ENCODE assay signal across 13 cellular contexts in the genomic region with DNA sequence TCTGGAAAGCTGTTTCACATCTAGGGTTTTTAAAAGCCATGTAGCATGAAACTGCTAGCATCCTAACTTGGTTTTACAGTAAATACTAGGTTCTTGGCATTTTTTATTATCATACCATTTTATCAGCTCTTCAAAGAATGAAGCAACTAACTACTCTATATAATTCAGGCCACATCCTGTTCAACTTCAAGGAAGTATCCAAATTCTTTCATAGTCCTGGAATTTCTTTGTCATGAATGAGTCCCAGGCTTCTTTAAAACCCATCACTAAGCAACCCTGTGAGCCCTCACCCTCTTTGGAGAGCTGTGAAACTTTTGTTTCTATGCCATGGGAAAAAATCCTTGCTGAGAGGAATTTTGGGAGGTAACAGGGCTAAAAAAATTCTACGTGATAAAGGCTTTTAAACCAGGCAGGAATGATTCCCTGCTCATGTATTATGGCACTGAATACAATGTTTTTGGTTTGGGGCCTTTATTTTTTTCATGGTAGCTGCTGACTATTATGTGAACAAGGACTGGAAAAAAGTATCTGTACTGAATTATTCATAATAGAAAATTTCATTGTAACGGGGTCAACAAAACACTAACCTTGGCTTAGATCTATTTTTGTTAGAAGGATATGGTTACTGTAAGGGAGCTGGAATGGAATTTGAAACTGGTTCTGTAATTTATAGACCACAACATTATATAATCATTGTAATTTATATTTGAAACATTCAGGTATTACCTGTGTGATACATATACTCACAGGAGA.
DNase-seq lines count a peak whose midpoint lies in the region; ATAC-seq, FAIRE-seq and TF ChIP-seq lines count a peak whose summit lies in the region.
"Had no signal": no experiment of that assay in that cellular context is flagged by ENCODE, and none has a peak within 500 bp of the region (broad histone marks: within the 10 kb centered on the region; RNA-seq: fewer than 3 reads in every experiment).

No MANE protein-coding gene starts in this region.

- no peak overlapping the region; the same call in 1 of the 2 replicates for H2BK12ac ChIP-seq in H1 (ENCODE audit: low read depth, low read length)

- H3K4me3 ChIP-seq in BJ (ENCODE audit: low read depth, low read length) (no peak overlapping the region), MG63 (no peak overlapping the region), H1 (ENCODE audit: extremely low read depth in 1 of 4, insufficient read depth in 2 of 4, low read depth in 3 of 4, low read length in 4 of 4) (no peak overlapping the region), mesendoderm (ENCODE audit: low read length) (no peak overlapping the region)
- H3K4me3 ChIP-seq in CD4-positive, alpha-beta memory T cell (ENCODE audit: low read length in 2 of 2): no peak overlapping the region
- H3K4me3 ChIP-seq: BLaER1 had no signal

- no peaks in the 10 kb centered on the region for H3K79me1 ChIP-seq in H1 (ENCODE audit: low read depth, low read length)
- H3K79me1 ChIP-seq in mesendoderm (ENCODE audit: low read length): no peaks in the 10 kb centered on the region

- H4K20me1 ChIP-seq in H1 (replicated peaks in 1 of 2; ENCODE audit: control insufficient read depth in 1 of 2, insufficient read depth in 2 of 2, low read length in 2 of 2): no peaks in the 10 kb centered on the region
- H4K20me1 ChIP-seq: BLaER1 had no signal

- H4K8ac ChIP-seq in H1 (ENCODE audit: extremely low read depth, insufficient read depth, low read length) (no peak overlapping the region), mesendoderm (ENCODE audit: low read depth, low read length) (no peak overlapping the region)

- no peaks in the 10 kb centered on the region for H3K27me3 Mint-ChIP-seq in activated CD8-positive, alpha-beta T cell treated with anti-CD3 and anti-CD28 coated beads, Interleukin-2, amount 10 ng/mL, durations not matched to agents 7 days and 5 days (ENCODE audit: low read depth)
- peaks cover 2 to 5% of the 10 kb centered on the region in 2 donors for H3K27me3 Mint-ChIP-seq in CD4-positive, alpha-beta memory T cell
- H3K27me3 Mint-ChIP-seq in natural killer cell treated with Interleukin-12 subunit alpha and Interleukin-12 subunit beta and Interleukin-15 and Interleukin-18, amount 100 ng/mL, for 72 hours: peaks cover 5 to 10% of the 10 kb centered on the region in 2 donors

- H3K27ac ChIP-seq in H1 (ENCODE audit: low read depth, low read length) (no peak overlapping the region), mesendoderm (ENCODE audit: low read depth, low read length) (no peak overlapping the region)
- no peak overlapping the region for H3K27ac ChIP-seq in CD4-positive, alpha-beta memory T cell (ENCODE audit: low read depth, low read length)
- H3K27ac ChIP-seq: BLaER1 had no signal

- TF ChIP-seq RAD21 in H1 (IDR thresholded peaks at IDR 0.05 in 1 of 2, conservative IDR thresholded peaks at IDR 0.05 in 1 of 2; ENCODE audit: low read depth in 2 of 2, low read length in 2 of 2): no peak

- H3K23ac ChIP-seq in H1 (ENCODE audit: insufficient read length) (no peak overlapping the region), mesendoderm (ENCODE audit: low read length) (no peak overlapping the region)

- H3K4me2 ChIP-seq in H1 (ENCODE audit: insufficient read depth in 1 of 2, low read depth in 2 of 2, low read length in 2 of 2) (no peak overlapping the region), mesendoderm (ENCODE audit: low read length) (no peak overlapping the region)
- H3K4me2 ChIP-seq: BLaER1 had no signal

- FAIRE-seq in H1 (lab: Jason Lieb, UNC): peak; percentile 63
- FAIRE-seq: G401.6 had no signal

- TF ChIP-seq EP300 in H1 (IDR thresholded peaks at IDR 0.05; ENCODE audit: borderline replicate concordance in 1 of 2, low read depth in 2 of 2, low read length in 2 of 2): no peak

- no peak for ATAC-seq in activated CD8-positive, alpha-beta T cell treated with anti-CD3 and anti-CD28 coated beads, Interleukin-2, amount 10 ng/mL, durations not matched to agents 7 days and 5 days
- no peak for ATAC-seq in HG02763 (IDR thresholded peaks at IDR 0.05; ENCODE audit: unreplicated experiment)
- ATAC-seq in natural killer cell treated with Interleukin-12 subunit alpha and Interleukin-12 subunit beta and Interleukin-15 and Interleukin-18, amount 100 ng/mL, for 72 hours: no peak

- H2AFZ ChIP-seq in H1 (ENCODE audit: low read length): no peak overlapping the region

- no peak overlapping the region for H3K56ac ChIP-seq in H1 (replicated peaks; ENCODE audit: insufficient read length, low read depth, low read length)
- no peak overlapping the region for H3K56ac ChIP-seq in mesendoderm (ENCODE audit: low read length)

- H3K9ac ChIP-seq in H1 (replicated peaks in 1 of 4; ENCODE audit: extremely low read depth in 1 of 4, low read depth in 3 of 4, low read length in 3 of 4) (no peak overlapping the region), mesendoderm (ENCODE audit: low read length) (no peak overlapping the region)
- H3K9ac ChIP-seq: BLaER1 had no signal

- no peaks in the 10 kb centered on the region for H3K36me3 ChIP-seq in BJ (ENCODE audit: control insufficient read depth, insufficient read depth, low read length)
- H3K36me3 ChIP-seq in MG63: no peaks in the 10 kb centered on the region
- H3K36me3 ChIP-seq in H1 (ENCODE audit: control insufficient read depth in 2 of 4, insufficient read depth in 4 of 4, low read length in 3 of 4): peaks cover 4 to 20% (median 12%) of the 10 kb centered on the region in 4 experiments
- H3K36me3 ChIP-seq in mesendoderm (ENCODE audit: control insufficient read depth, insufficient read depth, low read length): no peaks in the 10 kb centered on the region
- no peaks in the 10 kb centered on the region for H3K36me3 ChIP-seq in CD4-positive, alpha-beta memory T cell (ENCODE audit: insufficient read depth, low read length)

- H3K18ac ChIP-seq in H1 (ENCODE audit: extremely low read depth, low read length) (no peak overlapping the region), mesendoderm (ENCODE audit: low read length) (no peak overlapping the region)

- H3K23me2 ChIP-seq in H1 (ENCODE audit: low read depth, low read length): no peaks in the 10 kb centered on the region

- H2BK120ac ChIP-seq in H1 (replicated peaks; ENCODE audit: low read depth, low read length): no peak overlapping the region
- no peak overlapping the region for H2BK120ac ChIP-seq in mesendoderm (ENCODE audit: low read depth, low read length)

- H3K4me1 Mint-ChIP-seq in activated CD8-positive, alpha-beta T cell treated with anti-CD3 and anti-CD28 coated beads, Interleukin-2, amount 10 ng/mL, durations not matched to agents 7 days and 5 days (ENCODE audit: low read depth): no peaks in the 10 kb centered on the region
- H3K4me1 Mint-ChIP-seq in CD4-positive, alpha-beta memory T cell: no peaks in the 10 kb centered on the region
- no peaks in the 10 kb centered on the region for H3K4me1 Mint-ChIP-seq in natural killer cell treated with Interleukin-12 subunit alpha and Interleukin-12 subunit beta and Interleukin-15 and Interleukin-18, amount 100 ng/mL, for 72 hours (ENCODE audit: low read depth in 2 of 2)
- H3K4me1 Mint-ChIP-seq: activated naive CD8-positive, alpha-beta T cell treated with anti-CD3 and anti-CD28 coated beads for 36 hours had no signal

- H3K14ac ChIP-seq in H1 (ENCODE audit: insufficient read length): no peak overlapping the region

- POLR2A ChIA-PET in BJ (lab: Charles Lee): interaction anchor here (0.7 kb wide), 1 partner anchor 11 kb away, joined by 6 read pairs; no protein-coding TSS in a partner anchor
- POLR2A ChIA-PET in H1 (lab: Charles Lee; ENCODE audit: partially characterized antibody): interaction anchor here (1.0 kb wide), 1 partner anchor 25 kb away, joined by 3 read pairs; no protein-coding TSS in a partner anchor
- POLR2A ChIA-PET in activated CD8-positive, alpha-beta T cell treated with anti-CD3 and anti-CD28 coated beads, Interleukin-2, amount 10 ng/mL, durations not matched to agents 7 days and 5 days (lab: Charles Lee): no interaction called here
- POLR2A ChIA-PET in CD4-positive, alpha-beta memory T cell (lab: Charles Lee; ENCODE audit: partially characterized antibody): no interaction called here

- no peaks in the 10 kb centered on the region for H3K79me2 ChIP-seq in H1 (ENCODE audit: control insufficient read depth in 1 of 2, insufficient read depth in 2 of 2, low read length in 2 of 2)
- no peaks in the 10 kb centered on the region for H3K79me2 ChIP-seq in mesendoderm (ENCODE audit: control insufficient read depth, insufficient read depth, low read length)

- H3K4me1 ChIP-seq in H1 (replicated peaks in 1 of 4; ENCODE audit: control insufficient read depth in 3 of 4, insufficient read depth in 4 of 4, low read length in 3 of 4) (no peaks in the 10 kb centered on the region), mesendoderm (ENCODE audit: control insufficient read depth, low read depth, low read length) (no peaks in the 10 kb centered on the region)
- H3K4me1 ChIP-seq in CD4-positive, alpha-beta memory T cell (ENCODE audit: insufficient read depth, low read length): no peaks in the 10 kb centered on the region
- H3K4me1 ChIP-seq: BLaER1 had no signal

- H3K27me3 ChIP-seq in BJ (ENCODE audit: control insufficient read depth, insufficient read depth, low read length): no peaks in the 10 kb centered on the region
- no peaks in the 10 kb centered on the region for H3K27me3 ChIP-seq in MG63
- H3K27me3 ChIP-seq in H1 (replicated peaks in 1 of 4; ENCODE audit: control insufficient read depth in 3 of 4, extremely low read depth in 1 of 4, insufficient read depth in 3 of 4, low read length in 3 of 4): no peaks in the 10 kb centered on the region
- no peaks in the 10 kb centered on the region for H3K27me3 ChIP-seq in mesendoderm (ENCODE audit: insufficient read depth, low read length, poor library complexity)
- H3K27me3 ChIP-seq in CD4-positive, alpha-beta memory T cell (ENCODE audit: insufficient read depth, low read length): no peaks in the 10 kb centered on the region
- H3K27me3 ChIP-seq: BLaER1 had no signal

- H2BK15ac ChIP-seq in H1 (ENCODE audit: low read length) (no peak overlapping the region), mesendoderm (replicated peaks; ENCODE audit: low read depth) (no peak overlapping the region)

- TF ChIP-seq POLR2A in H1 (IDR thresholded peaks at IDR 0.05; ENCODE audit: control extremely low read depth in 1 of 2, low read depth in 2 of 2, low read length in 2 of 2): no peak

- H4K5ac ChIP-seq in H1 (ENCODE audit: insufficient read length, low read depth, low read length) (no peak overlapping the region), mesendoderm (ENCODE audit: low read length) (no peak overlapping the region)

- 74% methylated on average over 2 of the region's 2 CpGs; no CpG with 5 or more reads in 1 of the 2 experiments for WGBS in H1 (ENCODE audit: extremely low coverage in 1 of 2, insufficient coverage in 1 of 2, insufficient read length in 1 of 2, insufficient replicate concordance in 2 of 2, low coverage in 1 of 2, low lambda C conversion rate in 2 of 2, missing lambda C conversion rate in 1 of 2), 2 experiments
- WGBS in mesendoderm (ENCODE audit: extremely low coverage, insufficient coverage, low lambda C conversion rate): no CpG with 5 or more reads among the region's 2 CpGs

- H3K4me3 Mint-ChIP-seq in activated CD8-positive, alpha-beta T cell treated with anti-CD3 and anti-CD28 coated beads, Interleukin-2, amount 10 ng/mL, durations not matched to agents 7 days and 5 days: no peak overlapping the region
- H3K4me3 Mint-ChIP-seq in CD4-positive, alpha-beta memory T cell: no peak overlapping the region
- H3K4me3 Mint-ChIP-seq in natural killer cell treated with Interleukin-12 subunit alpha and Interleukin-12 subunit beta and Interleukin-15 and Interleukin-18, amount 100 ng/mL, for 72 hours: no peak overlapping the region
- H3K4me3 Mint-ChIP-seq: activated naive CD8-positive, alpha-beta T cell treated with anti-CD3 and anti-CD28 coated beads for 36 hours had no signal

- H2AK5ac ChIP-seq in H1 (ENCODE audit: low read depth, low read length) (no peak overlapping the region), mesendoderm (ENCODE audit: low read length) (no peak overlapping the region)

- H2BK20ac ChIP-seq in H1 (ENCODE audit: low read length): no peak overlapping the region

- H2BK5ac ChIP-seq in H1 (ENCODE audit: low read depth, low read length) (no peak overlapping the region), mesendoderm (ENCODE audit: low read length) (no peak overlapping the region)

- CTCF ChIA-PET in BJ (lab: Yijun Ruan, JAX) (no interaction called here), H1 (lab: Charles Lee; ENCODE audit: partially characterized antibody) (interaction anchor here (0.7 to 1.1 kb wide), 3 partner anchors 12 to 158 kb away, joined by 3 to 4 read pairs (median 3); no protein-coding TSS in a partner anchor)
- CTCF ChIA-PET in activated CD8-positive, alpha-beta T cell treated with anti-CD3 and anti-CD28 coated beads, Interleukin-2, amount 10 ng/mL, durations not matched to agents 7 days and 5 days (lab: Charles Lee): no interaction called here
- CTCF ChIA-PET in CD4-positive, alpha-beta memory T cell (lab: Charles Lee; ENCODE audit: partially characterized antibody): no interaction called here

- no peaks in the 10 kb centered on the region for H3K36me3 Mint-ChIP-seq in activated CD8-positive, alpha-beta T cell treated with anti-CD3 and anti-CD28 coated beads, Interleukin-2, amount 10 ng/mL, durations not matched to agents 7 days and 5 days (ENCODE audit: low read depth)
- no peaks in the 10 kb centered on the region for H3K36me3 Mint-ChIP-seq in CD4-positive, alpha-beta memory T cell
- no peaks in the 10 kb centered on the region for H3K36me3 Mint-ChIP-seq in natural killer cell treated with Interleukin-12 subunit alpha and Interleukin-12 subunit beta and Interleukin-15 and Interleukin-18, amount 100 ng/mL, for 72 hours
- H3K36me3 Mint-ChIP-seq: activated naive CD8-positive, alpha-beta T cell treated with anti-CD3 and anti-CD28 coated beads for 36 hours had no signal

- TF ChIP-seq CTCF in BJ (IDR thresholded peaks at IDR 0.05; ENCODE audit: insufficient read depth, low read depth, low read length): no peak
- TF ChIP-seq CTCF in H1 (IDR thresholded peaks at IDR 0.05; ENCODE audit: control extremely low read depth in 1 of 3, insufficient read depth in 1 of 3, low read depth in 1 of 3, low read length in 3 of 3): no peak

- H3K4ac ChIP-seq in H1 (replicated peaks; ENCODE audit: insufficient read length, low read depth, low read length) (no peak overlapping the region), mesendoderm (ENCODE audit: low read depth, low read length) (no peak overlapping the region)

- intact Hi-C loops in CD4-positive, alpha-beta memory T cell (cut with micrococcal nuclease): no loop called here

- no peaks in the 10 kb centered on the region for H3K9me3 Mint-ChIP-seq in activated CD8-positive, alpha-beta T cell treated with anti-CD3 and anti-CD28 coated beads, Interleukin-2, amount 10 ng/mL, durations not matched to agents 7 days and 5 days (ENCODE audit: insufficient read depth)
- no peaks in the 10 kb centered on the region for H3K9me3 Mint-ChIP-seq in CD4-positive, alpha-beta memory T cell
- no peaks in the 10 kb centered on the region for H3K9me3 Mint-ChIP-seq in natural killer cell treated with Interleukin-12 subunit alpha and Interleukin-12 subunit beta and Interleukin-15 and Interleukin-18, amount 100 ng/mL, for 72 hours
- H3K9me3 Mint-ChIP-seq: activated naive CD8-positive, alpha-beta T cell treated with anti-CD3 and anti-CD28 coated beads for 36 hours had no signal

- no peaks in the 10 kb centered on the region for H3K9me3 ChIP-seq in MG63
- no peaks in the 10 kb centered on the region for H3K9me3 ChIP-seq in H1 (ENCODE audit: insufficient read depth in 2 of 2, low read depth in 1 of 2, low read length in 1 of 2)
- no peaks in the 10 kb centered on the region for H3K9me3 ChIP-seq in CD4-positive, alpha-beta memory T cell (ENCODE audit: control insufficient read depth in 1 of 2, low read length in 2 of 2)

- H4K91ac ChIP-seq in H1 (replicated peaks; ENCODE audit: insufficient read length, low read length): no peak overlapping the region

- DNase-seq in BJ (ENCODE audit: low read depth) (peak; percentile 69), MG63 (peak; percentile 3), H1 (ENCODE audit: low read depth in 1 of 2, low spot score in 2 of 2) (no peak), mesendoderm (peak; percentile 60)
- DNase-seq in activated CD8-positive, alpha-beta T cell treated with anti-CD3 and anti-CD28 coated beads, Interleukin-2, amount 10 ng/mL, durations not matched to agents 7 days and 5 days: no peak
- no peak for DNase-seq in CD4-positive, alpha-beta memory T cell
- no peak for DNase-seq in natural killer cell treated with Interleukin-12 subunit alpha and Interleukin-12 subunit beta and Interleukin-15 and Interleukin-18, amount 100 ng/mL, for 72 hours (ENCODE audit: low spot score)
- DNase-seq: activated naive CD8-positive, alpha-beta T cell treated with anti-CD3 and anti-CD28 coated beads for 36 hours; hypothalamus; NCI-H2029 treated with DMSO at 0.1 percent for 48 hours had no signal

- H3K27ac Mint-ChIP-seq in activated CD8-positive, alpha-beta T cell treated with anti-CD3 and anti-CD28 coated beads, Interleukin-2, amount 10 ng/mL, durations not matched to agents 7 days and 5 days: no peak overlapping the region
- H3K27ac Mint-ChIP-seq in CD4-positive, alpha-beta memory T cell: no peak overlapping the region
- no peak overlapping the region for H3K27ac Mint-ChIP-seq in natural killer cell treated with Interleukin-12 subunit alpha and Interleukin-12 subunit beta and Interleukin-15 and Interleukin-18, amount 100 ng/mL, for 72 hours
- H3K27ac Mint-ChIP-seq: activated naive CD8-positive, alpha-beta T cell treated with anti-CD3 and anti-CD28 coated beads for 36 hours had no signal

Comparison
In these comparisons a context has a peak if more than half of its experiments do, and no peak if none do; other contexts are left out.
1. DNase-seq: peak in BJ (single experiment), MG63 (single experiment) and mesendoderm (single experiment); none in H1 (0 of 2), activated CD8-positive, alpha-beta T cell treated with anti-CD3 and anti-CD28 coated beads, Interleukin-2, amount 10 ng/mL, durations not matched to agents 7 days and 5 days (single experiment), CD4-positive, alpha-beta memory T cell (0 of 5) and natural killer cell treated with Interleukin-12 subunit alpha and Interleukin-12 subunit beta and Interleukin-15 and Interleukin-18, amount 100 ng/mL, for 72 hours (single experiment).
2. POLR2A ChIA-PET loops: an anchor here in BJ (0.7 kb wide) and H1 (1.0 kb wide); none called in activated CD8-positive, alpha-beta T cell treated with anti-CD3 and anti-CD28 coated beads, Interleukin-2, amount 10 ng/mL, durations not matched to agents 7 days and 5 days and CD4-positive, alpha-beta memory T cell.